In the genomic region with DNA sequence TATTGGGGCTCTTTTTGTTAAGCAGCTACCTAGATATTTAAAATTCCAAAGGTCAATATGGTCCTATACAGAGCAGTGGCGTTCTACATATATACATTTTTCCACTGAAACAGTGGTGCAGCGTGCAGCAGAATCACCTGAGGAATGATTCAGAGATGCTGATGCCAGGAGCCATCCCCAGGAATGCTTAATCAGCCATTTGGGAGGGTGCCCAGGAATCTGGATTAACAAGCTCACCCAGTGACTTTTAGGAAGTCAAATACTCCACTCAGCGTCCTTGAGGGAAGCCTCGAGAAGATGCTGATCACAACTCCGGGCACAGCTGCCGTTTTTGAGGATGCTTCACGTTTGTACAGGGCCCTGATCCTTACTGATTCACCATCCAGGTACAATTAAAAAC, we compare ENCODE assay signal across 23 cellular contexts.
DNase-seq lines count a peak whose midpoint lies in the region; ATAC-seq, FAIRE-seq and TF ChIP-seq lines count a peak whose summit lies in the region.
"Had no signal": no experiment of that assay in that cellular context is flagged by ENCODE, and none has a peak within 500 bp of the region (broad histone marks: within the 10 kb centered on the region; RNA-seq: fewer than 3 reads in every experiment).

No MANE protein-coding gene starts in this region.

- TF ChIP-seq CTCF in astrocyte of the cerebellum (IDR thresholded peaks at IDR 0.05; ENCODE audit: low read depth, low read length, missing control alignments): no peak
- no peak for TF ChIP-seq CTCF in fibroblast of the aortic adventitia (IDR thresholded peaks at IDR 0.05; ENCODE audit: insufficient read depth, low read length)
- TF ChIP-seq CTCF in upper lobe of left lung (IDR thresholded peaks at IDR 0.05): no peak

- TF ChIP-seq POLR2A in upper lobe of left lung (IDR thresholded peaks at IDR 0.05): no peak

- no peaks in the 10 kb centered on the region for H3K9me3 ChIP-seq in CD4-positive, alpha-beta memory T cell (ENCODE audit: control insufficient read depth in 1 of 2, low read length in 2 of 2)
- no peaks in the 10 kb centered on the region for H3K9me3 ChIP-seq in upper lobe of left lung
- H3K9me3 ChIP-seq: colonic mucosa, lower lobe of right lung, mucosa of descending colon, tibial nerve had no signal

- peaks cover 69% of the 10 kb centered on the region for H3K4me1 ChIP-seq in CD4-positive, alpha-beta memory T cell (ENCODE audit: insufficient read depth, low read length)
- H3K4me1 ChIP-seq in upper lobe of left lung: peaks cover 0 to 8% (median 4%) of the 10 kb centered on the region in 4 donors
- H3K4me1 ChIP-seq: colonic mucosa had no signal

- ATAC-seq in upper lobe of left lung (ENCODE audit: low FRiP score in 2 of 2): no peak
- no peak for ATAC-seq in HG02763 (IDR thresholded peaks at IDR 0.05; ENCODE audit: unreplicated experiment)
- ATAC-seq: lower lobe of right lung, mucosa of descending colon had no signal

- intact Hi-C loops in CD4-positive, alpha-beta memory T cell (cut with micrococcal nuclease): no loop called here
- intact Hi-C loops in activated T-helper 1 cell treated with anti-CD3 and anti-CD28 coated beads, Interleukin-12 subunit alpha, Interleukin-12 subunit beta, Interleukin-2, Interleukin-4 antibody, amounts not matched to agents 30 ng/mL and 10 ng/mL and 1 ng/mL, durations not matched to agents 14 hours and 24 hours and 36 hours (cut with micrococcal nuclease): no loop called here

- CTCF ChIA-PET in CD4-positive, alpha-beta memory T cell (lab: Charles Lee; ENCODE audit: partially characterized antibody): interaction anchor here (1.0 to 1.8 kb wide), 5 partner anchors 11 to 120 kb away, joined by 3 to 6 read pairs (median 3); no protein-coding TSS in a partner anchor

- H3K4me3 Mint-ChIP-seq in CD4-positive, alpha-beta memory T cell: no peak overlapping the region
- H3K4me3 Mint-ChIP-seq in activated T-helper 1 cell treated with anti-CD3 and anti-CD28 coated beads, Interleukin-12 subunit alpha, Interleukin-12 subunit beta, Interleukin-2, Interleukin-4 antibody, amounts not matched to agents 30 ng/mL and 10 ng/mL and 1 ng/mL, durations not matched to agents 14 hours and 24 hours and 36 hours: no peak overlapping the region
- H3K4me3 Mint-ChIP-seq: activated CD4-positive, alpha-beta memory T cell treated with anti-CD3 and anti-CD28 coated beads, Interleukin-2, amount 10 ng/mL, durations not matched to agents 7 days and 5 days had no signal

- no peak for FAIRE-seq in RCC 7860 (lab: Jason Lieb, UNC)
- FAIRE-seq: kidney, TTC549 had no signal

- no peak overlapping the region for H3K27ac ChIP-seq in CD4-positive, alpha-beta memory T cell (ENCODE audit: low read depth, low read length)
- no peak overlapping the region for H3K27ac ChIP-seq in upper lobe of left lung
- H3K27ac ChIP-seq: colonic mucosa, lower lobe of right lung, tibial nerve had no signal

- POLR2A ChIA-PET in CD4-positive, alpha-beta memory T cell (lab: Charles Lee; ENCODE audit: partially characterized antibody): interaction anchor here (0.6 to 9.4 kb wide), 7 partner anchors 15 to 201 kb away, joined by 3 to 82 read pairs (median 3); partner anchors contain the start of genes ARHGEF3 and TASOR

- peaks cover 26 to 37% of the 10 kb centered on the region in 2 donors for H3K36me3 Mint-ChIP-seq in CD4-positive, alpha-beta memory T cell
- peaks cover 40% of the 10 kb centered on the region for H3K36me3 Mint-ChIP-seq in activated T-helper 1 cell treated with anti-CD3 and anti-CD28 coated beads, Interleukin-12 subunit alpha, Interleukin-12 subunit beta, Interleukin-2, Interleukin-4 antibody, amounts not matched to agents 30 ng/mL and 10 ng/mL and 1 ng/mL, durations not matched to agents 14 hours and 24 hours and 36 hours (ENCODE audit: low read depth)

- H3K27ac Mint-ChIP-seq in CD4-positive, alpha-beta memory T cell: peak overlapping the region in 4 of 7 donors; percentile 73 to 86 (median 81)
- no peak overlapping the region for H3K27ac Mint-ChIP-seq in activated T-helper 1 cell treated with anti-CD3 and anti-CD28 coated beads, Interleukin-12 subunit alpha, Interleukin-12 subunit beta, Interleukin-2, Interleukin-4 antibody, amounts not matched to agents 30 ng/mL and 10 ng/mL and 1 ng/mL, durations not matched to agents 14 hours and 24 hours and 36 hours
- H3K27ac Mint-ChIP-seq: activated CD4-positive, alpha-beta memory T cell treated with anti-CD3 and anti-CD28 coated beads, Interleukin-2, amount 10 ng/mL, durations not matched to agents 7 days and 5 days had no signal

- no peak overlapping the region for H3K4me3 ChIP-seq in CD4-positive, alpha-beta memory T cell (ENCODE audit: low read length in 2 of 2)
- no peak overlapping the region for H3K4me3 ChIP-seq in astrocyte of the cerebellum (ENCODE audit: low read depth, low read length)
- H3K4me3 ChIP-seq in fibroblast of the aortic adventitia (ENCODE audit: low read depth, low read length): no peak overlapping the region
- H3K4me3 ChIP-seq in upper lobe of left lung: no peak overlapping the region
- H3K4me3 ChIP-seq: colonic mucosa, lower lobe of right lung, mucosa of descending colon, tibial nerve had no signal

- no peaks in the 10 kb centered on the region for H3K36me3 ChIP-seq in CD4-positive, alpha-beta memory T cell (ENCODE audit: insufficient read depth, low read length)
- H3K36me3 ChIP-seq in upper lobe of left lung: no peaks in the 10 kb centered on the region
- H3K36me3 ChIP-seq: colonic mucosa, lower lobe of right lung, tibial nerve had no signal

- in situ Hi-C loops in astrocyte of the cerebellum (cut with HindIII; ENCODE audit: low sequenced_read_pairs): no loop called here

- no peak for DNase-seq in CD4-positive, alpha-beta memory T cell
- DNase-seq in HT1080 (ENCODE audit: low read depth) (peak; percentile 11), astrocyte of the cerebellum (ENCODE audit: low read depth) (peak; percentile 19), fibroblast of the aortic adventitia (ENCODE audit: low read depth) (peak; percentile 62), upper lobe of left lung (no peak), RCC 7860 (ENCODE audit: low spot score) (no peak)
- no peak for DNase-seq in activated T-helper 1 cell treated with anti-CD3 and anti-CD28 coated beads, Interleukin-12 subunit alpha, Interleukin-12 subunit beta, Interleukin-2, Interleukin-4 antibody, amounts not matched to agents 30 ng/mL and 10 ng/mL and 1 ng/mL, durations not matched to agents 14 hours and 24 hours and 36 hours (ENCODE audit: low spot score)
- DNase-seq: activated CD4-positive, alpha-beta memory T cell treated with anti-CD3 and anti-CD28 coated beads, Interleukin-2, amount 10 ng/mL, durations not matched to agents 7 days and 5 days; activated CD4-positive, CD25-positive, alpha-beta regulatory T cell treated with anti-CD3 and anti-CD28 coated beads, Interleukin-2, amount 50 U/mL, for 72 hours; activated effector memory CD4-positive, alpha-beta T cell treated with anti-CD3 and anti-CD28 coated beads, Interleukin-2, amount 50 U/mL, for 16 hours; C1 segment of cervical spinal cord; colonic mucosa; effector memory CD4-positive, alpha-beta T cell; kidney; lower lobe of right lung; mucosa of descending colon; NCI-H2029 treated with DMSO at 0.1 percent for 48 hours; NCI-H345; NCI-H82; SHP77 treated with DMSO at 0.1 percent for 48 hours had no signal

- no peaks in the 10 kb centered on the region for H3K27me3 ChIP-seq in CD4-positive, alpha-beta memory T cell (ENCODE audit: insufficient read depth, low read length)
- H3K27me3 ChIP-seq in upper lobe of left lung: no peaks in the 10 kb centered on the region
- H3K27me3 ChIP-seq: colonic mucosa, tibial nerve had no signal

- no peaks in the 10 kb centered on the region for H3K27me3 Mint-ChIP-seq in CD4-positive, alpha-beta memory T cell
- H3K27me3 Mint-ChIP-seq in activated T-helper 1 cell treated with anti-CD3 and anti-CD28 coated beads, Interleukin-12 subunit alpha, Interleukin-12 subunit beta, Interleukin-2, Interleukin-4 antibody, amounts not matched to agents 30 ng/mL and 10 ng/mL and 1 ng/mL, durations not matched to agents 14 hours and 24 hours and 36 hours (ENCODE audit: insufficient read depth): no peaks in the 10 kb centered on the region
- H3K27me3 Mint-ChIP-seq: activated CD4-positive, alpha-beta memory T cell treated with anti-CD3 and anti-CD28 coated beads, Interleukin-2, amount 10 ng/mL, durations not matched to agents 7 days and 5 days had no signal

- no peak for TF ChIP-seq EP300 in upper lobe of left lung (IDR thresholded peaks at IDR 0.05)

- H3K9me3 Mint-ChIP-seq in CD4-positive, alpha-beta memory T cell: no peaks in the 10 kb centered on the region
- no peaks in the 10 kb centered on the region for H3K9me3 Mint-ChIP-seq in activated T-helper 1 cell treated with anti-CD3 and anti-CD28 coated beads, Interleukin-12 subunit alpha, Interleukin-12 subunit beta, Interleukin-2, Interleukin-4 antibody, amounts not matched to agents 30 ng/mL and 10 ng/mL and 1 ng/mL, durations not matched to agents 14 hours and 24 hours and 36 hours
- H3K9me3 Mint-ChIP-seq: activated CD4-positive, alpha-beta memory T cell treated with anti-CD3 and anti-CD28 coated beads, Interleukin-2, amount 10 ng/mL, durations not matched to agents 7 days and 5 days had no signal

- 71 to 72% methylated on average over 7 of the region's 7 CpGs for WGBS in upper lobe of left lung, 2 donors

- peaks cover 54 to 94% (median 78%) of the 10 kb centered on the region in 4 donors for H3K4me1 Mint-ChIP-seq in CD4-positive, alpha-beta memory T cell
- peaks cover 65% of the 10 kb centered on the region for H3K4me1 Mint-ChIP-seq in activated T-helper 1 cell treated with anti-CD3 and anti-CD28 coated beads, Interleukin-12 subunit alpha, Interleukin-12 subunit beta, Interleukin-2, Interleukin-4 antibody, amounts not matched to agents 30 ng/mL and 10 ng/mL and 1 ng/mL, durations not matched to agents 14 hours and 24 hours and 36 hours (ENCODE audit: low read depth)

Comparison
In these comparisons a context has a peak if more than half of its experiments do, and no peak if none do; other contexts are left out.
1. DNase-seq: peak in HT1080 (single experiment), astrocyte of the cerebellum (single experiment) and fibroblast of the aortic adventitia (single experiment); none in CD4-positive, alpha-beta memory T cell (0 of 5), upper lobe of left lung (0 of 2), activated T-helper 1 cell treated with anti-CD3 and anti-CD28 coated beads, Interleukin-12 subunit alpha, Interleukin-12 subunit beta, Interleukin-2, Interleukin-4 antibody, amounts not matched to agents 30 ng/mL and 10 ng/mL and 1 ng/mL, durations not matched to agents 14 hours and 24 hours and 36 hours (single experiment) and RCC 7860 (single experiment).